In genomic region chr1:118185083-118185899, GRCh38 we compare ENCODE assay signal across 8 cellular contexts. TPM values are rescaled to one million over a fixed set of nuclear protein-coding genes. Genes with fewer than 3 reads are reported as not detected.
DNase-seq lines count a peak whose midpoint lies in the region; ATAC-seq, FAIRE-seq and TF ChIP-seq lines count a peak whose summit lies in the region.

Gene SPAG17, minus strand, starts transcription at chr1:118185228. Its CDS starts 71 bp downstream, at chr1:118185157.

- no peak for TF ChIP-seq CTCF in kidney (IDR thresholded peaks at IDR 0.05; ENCODE audit: borderline replicate concordance, extremely low read depth, insufficient read depth)
- TF ChIP-seq CTCF in stomach (IDR thresholded peaks at IDR 0.05), result no peak

- H3K9ac ChIP-seq in kidney (ENCODE audit: low read length in 2 of 2), result peak within 1 kb of the TSS; percentile 24 to 42

- 4 to 9% (median 4%) methylated on average over 19 to 30 of the region's 30 CpGs for WGBS in stomach, 5 donors

- FAIRE-seq in kidney (lab: Jason Lieb, UNC), result no peak

- peaks cover 0 to 4% (median 0%) of the 10 kb centered on the region in 3 donors for H3K27me3 ChIP-seq in stomach

- intact Hi-C loops in kidney (cut with DNase I), result no loop called here
- intact Hi-C loops in stomach (cut with DNase I; ENCODE audit: low total_unique reads), result no loop called here

- H3K27ac ChIP-seq in kidney (ENCODE audit: low read depth in 2 of 2, low read length in 2 of 2), result peak within 1 kb of the TSS; percentile 5 to 20
- no peak within 1 kb of the TSS for H3K27ac ChIP-seq in stomach

- H3K4me1 ChIP-seq in kidney (ENCODE audit: control insufficient read depth in 1 of 2, insufficient read depth in 1 of 2, low read depth in 1 of 2, low read length in 2 of 2) (no peaks in the 10 kb centered on the region), stomach (peaks cover 0 to 16% (median 6%) of the 10 kb centered on the region in 4 donors)

- ATAC-seq in GM21381 (IDR thresholded peaks at IDR 0.05; ENCODE audit: unreplicated experiment) (no peak), HG03139 (IDR thresholded peaks at IDR 0.05; ENCODE audit: unreplicated experiment) (no peak)

- H3K9me3 ChIP-seq in kidney (ENCODE audit: control insufficient read depth in 1 of 2, low read length in 2 of 2) (no peaks in the 10 kb centered on the region), stomach (no peaks in the 10 kb centered on the region)

- no peak for TF ChIP-seq EP300 in stomach (IDR thresholded peaks at IDR 0.05)

- H3K36me3 ChIP-seq in kidney (ENCODE audit: control insufficient read depth in 1 of 2, insufficient read depth in 2 of 2, low read length in 2 of 2) (no peaks in the 10 kb centered on the region), stomach (no peaks in the 10 kb centered on the region)

- H3K4me3 ChIP-seq in kidney (ENCODE audit: low read length in 2 of 2), result peak within 1 kb of the TSS; percentile 71 to 76
- H3K4me3 ChIP-seq in stomach, result peak within 1 kb of the TSS; percentile 35 to 48 (median 44)

- no peak for TF ChIP-seq POLR2A in stomach (IDR thresholded peaks at IDR 0.05)

- DNase-seq in EH (ENCODE audit: low read depth) (peak; percentile 73), NCI-H146 treated with DMSO at 0.1 percent for 48 hours (lab: John Stamatoyannopoulos, UW; ENCODE audit: unreplicated experiment) (peak; percentile 83), cerebellar cortex (ENCODE audit: low spot score) (peak; percentile 78), kidney (peak; percentile 93), stomach (peak; percentile 72), NCI-H2171 (lab: John Stamatoyannopoulos, UW) (no peak)

RNA-seq across cellular contexts. Expression of gene SPAG17, which starts in this region (rescaled TPM):
- total RNA-seq in kidney (10.4 TPM), stomach (1 to 10 TPM in 1 of 5 donors, under 1 TPM in 1, not detected in 3; under 0.01 to 5.0 TPM)
- polyA plus RNA-seq in kidney (ENCODE audit: insufficient read depth, low read depth, low replicate concordance) (8.7 TPM), stomach (1 to 10 TPM in 1 of 3 donors, not detected in 2; 8.9 TPM)

Comparison
In these comparisons a context has a peak if more than half of its experiments do, and no peak if none do; other contexts are left out.
1. H3K27ac ChIP-seq: peak in kidney (2 of 2); none in stomach (0 of 5).